In genomic region chr22:34395370-34395769, GRCh38 we compare ENCODE assay signal across 24 cellular contexts.
"Had no signal": no experiment of that assay in that cellular context is flagged by ENCODE, and none has a peak within 500 bp of the region (broad histone marks: within the 10 kb centered on the region; RNA-seq: fewer than 3 reads in every experiment).

No MANE protein-coding gene starts in this region.

- H3K27me3 ChIP-seq: heart right ventricle, left lung, neural progenitor cell, transverse colon, vagina had no signal

- H2AFZ ChIP-seq: neural progenitor cell had no signal

- H3K4me1 Mint-ChIP-seq: activated naive CD8-positive, alpha-beta T cell treated with anti-CD3 and anti-CD28 coated beads, Interleukin-2, amount 10 ng/mL, durations not matched to agents 7 days and 5 days; naive thymus-derived CD8-positive, alpha-beta T cell; neural progenitor cell; stimulated activated memory B cell treated with anti-CD40 and anti-IgM and Interleukin-4, amounts not matched to agents 10 μg/mL and 1 μg/mL and 100 μg/mL, for 72 hours had no signal

- H3K36me3 ChIP-seq: heart right ventricle, left lung, neural progenitor cell, transverse colon, vagina had no signal

- H3K27ac Mint-ChIP-seq: activated naive CD4-positive, alpha-beta T cell treated with anti-CD3 and anti-CD28 coated beads for 36 hours; activated naive CD8-positive, alpha-beta T cell treated with anti-CD3 and anti-CD28 coated beads, Interleukin-2, amount 10 ng/mL, durations not matched to agents 7 days and 5 days; naive thymus-derived CD8-positive, alpha-beta T cell; neural progenitor cell; stimulated activated memory B cell treated with anti-CD40 and anti-IgM and Interleukin-4, amounts not matched to agents 10 μg/mL and 1 μg/mL and 100 μg/mL, for 72 hours had no signal

- H3K9ac ChIP-seq: neural progenitor cell had no signal

- H3K4me3 Mint-ChIP-seq: activated naive CD4-positive, alpha-beta T cell treated with anti-CD3 and anti-CD28 coated beads for 36 hours; activated naive CD8-positive, alpha-beta T cell treated with anti-CD3 and anti-CD28 coated beads, Interleukin-2, amount 10 ng/mL, durations not matched to agents 7 days and 5 days; naive thymus-derived CD8-positive, alpha-beta T cell; neural progenitor cell; stimulated activated memory B cell treated with anti-CD40 and anti-IgM and Interleukin-4, amounts not matched to agents 10 μg/mL and 1 μg/mL and 100 μg/mL, for 72 hours had no signal

- DNase-seq: activated CD4-positive, alpha-beta T cell treated with anti-CD3 and anti-CD28 coated beads for 4 hours; activated CD4-positive, alpha-beta T cell treated with anti-CD3 and anti-CD28 coated beads, Interleukin-2, amount 50 U/mL, for 48 hours; activated CD4-positive, CD25-positive, alpha-beta regulatory T cell; activated CD8-positive, alpha-beta memory T cell treated with anti-CD3 and anti-CD28 coated beads, Interleukin-2, amount 50 U/mL, for 48 hours; activated naive CD4-positive, alpha-beta T cell treated with anti-CD3 and anti-CD28 coated beads for 36 hours; activated naive CD8-positive, alpha-beta T cell treated with anti-CD3 and anti-CD28 coated beads, Interleukin-2, amount 10 ng/mL, durations not matched to agents 7 days and 5 days; activated T-cell treated with anti-CD3 and anti-CD28 coated beads, Interleukin-2, amount 50 U/mL, for 48 hours; amniotic stem cell; cerebellar nuclear complex; cortex of kidney; heart right ventricle; kidney; left lung; naive thymus-derived CD8-positive, alpha-beta T cell; stimulated activated CD4-positive, alpha-beta T cell treated with anti-CD3 and anti-CD28 coated beads, Interleukin-15, amount 100 ng/mL, for 24 hours; T-helper 9 cell; transverse colon had no signal

- H3K4me1 ChIP-seq: heart right ventricle, left lung, neural progenitor cell, transverse colon, vagina had no signal

- H3K27me3 Mint-ChIP-seq: activated naive CD8-positive, alpha-beta T cell treated with anti-CD3 and anti-CD28 coated beads, Interleukin-2, amount 10 ng/mL, durations not matched to agents 7 days and 5 days; stimulated activated memory B cell treated with anti-CD40 and anti-IgM and Interleukin-4, amounts not matched to agents 10 μg/mL and 1 μg/mL and 100 μg/mL, for 72 hours had no signal

- H3K9me3 ChIP-seq: transverse colon, vagina had no signal

- ATAC-seq: heart right ventricle; left lung; naive thymus-derived CD8-positive, alpha-beta T cell; sciatic nerve; stimulated activated memory B cell treated with anti-CD40 and anti-IgM and Interleukin-4, amounts not matched to agents 10 μg/mL and 1 μg/mL and 100 μg/mL, for 72 hours had no signal

- H3K36me3 Mint-ChIP-seq: activated naive CD8-positive, alpha-beta T cell treated with anti-CD3 and anti-CD28 coated beads, Interleukin-2, amount 10 ng/mL, durations not matched to agents 7 days and 5 days; neural progenitor cell; stimulated activated memory B cell treated with anti-CD40 and anti-IgM and Interleukin-4, amounts not matched to agents 10 μg/mL and 1 μg/mL and 100 μg/mL, for 72 hours had no signal

- H3K27ac ChIP-seq: epithelial cell of prostate, heart right ventricle, left lung, neural progenitor cell, transverse colon, vagina had no signal

- H3K4me3 ChIP-seq: heart right ventricle, left lung, lung, neural progenitor cell, smooth muscle cell, transverse colon, vagina had no signal

- H3K4me2 ChIP-seq: neural progenitor cell, smooth muscle cell had no signal
